In genomic region chr15:27768731-27769510, GRCh38 we compare ENCODE assay signal across 19 cellular contexts.
DNase-seq lines count a peak whose midpoint lies in the region; ATAC-seq, FAIRE-seq and TF ChIP-seq lines count a peak whose summit lies in the region.
"Had no signal": no experiment of that assay in that cellular context is flagged by ENCODE, and none has a peak within 500 bp of the region (broad histone marks: within the 10 kb centered on the region; RNA-seq: fewer than 3 reads in every experiment).

No MANE protein-coding gene starts in this region.

- H3K23ac ChIP-seq in H1 (ENCODE audit: insufficient read length): no peak overlapping the region
- no peak overlapping the region for H3K23ac ChIP-seq in neuronal stem cell (ENCODE audit: low read depth, low read length, poor library complexity)

- H3K9ac ChIP-seq in H1 (replicated peaks in 1 of 4; ENCODE audit: extremely low read depth in 1 of 4, low read depth in 3 of 4, low read length in 3 of 4) (no peak overlapping the region), neuronal stem cell (ENCODE audit: low read depth, low read length, poor library complexity) (no peak overlapping the region)

- no peaks in the 10 kb centered on the region for H4K20me1 ChIP-seq in H1 (replicated peaks in 1 of 2; ENCODE audit: control insufficient read depth in 1 of 2, insufficient read depth in 2 of 2, low read length in 2 of 2)

- H3K14ac ChIP-seq in H1 (ENCODE audit: insufficient read length) (no peak overlapping the region), neuronal stem cell (ENCODE audit: low read length) (no peak overlapping the region)

- FAIRE-seq in H1 (lab: Jason Lieb, UNC): no peak
- FAIRE-seq: HepG2 had no signal

- H4K8ac ChIP-seq in H1 (ENCODE audit: extremely low read depth, insufficient read depth, low read length): no peak overlapping the region
- H4K8ac ChIP-seq in neuronal stem cell (ENCODE audit: low read depth, low read length): no peak overlapping the region

- H2BK20ac ChIP-seq in H1 (ENCODE audit: low read length): 0 out of 2 replicates have a peak overlapping the region, but pooled peaks have one; percentile 48

- no peak overlapping the region for H3K56ac ChIP-seq in H1 (replicated peaks; ENCODE audit: insufficient read length, low read depth, low read length)

- DNase-seq in NCI-H510A (lab: John Stamatoyannopoulos, UW) (peak; percentile 41), H1 (ENCODE audit: low read depth in 1 of 2, low spot score in 2 of 2) (no peak), neuronal stem cell (ENCODE audit: low spot score) (no peak), mucosa of gallbladder (ENCODE audit: low spot score) (no peak)
- no peak for DNase-seq in CD4-positive, alpha-beta T cell
- DNase-seq: ACHN; AML-193; CD4-positive, CD25-positive, alpha-beta regulatory T cell; DMS153; GF-D8; KG1; NCI-H1105 treated with DMSO at 0.1 percent for 48 hours; NCI-H1694; NCI-H2081 treated with DMSO at 0.1 percent for 48 hours; RPMI8226; SIG-M5 had no signal

- no peaks in the 10 kb centered on the region for H3K23me2 ChIP-seq in H1 (ENCODE audit: low read depth, low read length)

- H3K79me1 ChIP-seq in H1 (ENCODE audit: low read depth, low read length): no peaks in the 10 kb centered on the region
- H3K79me1 ChIP-seq in neuronal stem cell (ENCODE audit: low read depth, low read length): no peaks in the 10 kb centered on the region

- H3K27me3 Mint-ChIP-seq in CD4-positive, alpha-beta T cell: no peaks in the 10 kb centered on the region
- H3K27me3 Mint-ChIP-seq: CD4-positive, CD25-positive, alpha-beta regulatory T cell had no signal

- H3K27me3 ChIP-seq in H1 (replicated peaks in 1 of 4; ENCODE audit: control insufficient read depth in 3 of 4, extremely low read depth in 1 of 4, insufficient read depth in 3 of 4, low read length in 3 of 4): no peaks in the 10 kb centered on the region
- no peaks in the 10 kb centered on the region for H3K27me3 ChIP-seq in neuronal stem cell (ENCODE audit: control insufficient read depth in 3 of 3, insufficient read depth in 3 of 3, low read depth in 1 of 3, low read length in 3 of 3)
- no peaks in the 10 kb centered on the region for H3K27me3 ChIP-seq in CD4-positive, alpha-beta T cell (ENCODE audit: control insufficient read depth, insufficient read depth, low read length)

- CTCF ChIA-PET in H1 (lab: Charles Lee; ENCODE audit: partially characterized antibody): interaction anchor here (0.9 to 2.1 kb wide), 7 partner anchors 11 to 250 kb away, joined by 3 to 5 read pairs (median 4); no protein-coding TSS in a partner anchor
- CTCF ChIA-PET in CD4-positive, alpha-beta T cell (lab: Charles Lee): no interaction called here

- H2AK5ac ChIP-seq in H1 (ENCODE audit: low read depth, low read length) (no peak overlapping the region), neuronal stem cell (ENCODE audit: low read depth, low read length) (no peak overlapping the region)

- intact Hi-C loops in CD4-positive, alpha-beta T cell (cut with DNase I, micrococcal nuclease): no loop called here

- H3K9me3 Mint-ChIP-seq in CD4-positive, alpha-beta T cell: peaks cover 7% of the 10 kb centered on the region

- no peak overlapping the region for H2BK5ac ChIP-seq in H1 (ENCODE audit: low read depth, low read length)
- no peak overlapping the region for H2BK5ac ChIP-seq in neuronal stem cell (ENCODE audit: low read length)

- H3K4me1 Mint-ChIP-seq in CD4-positive, alpha-beta T cell (ENCODE audit: low read depth): no peaks in the 10 kb centered on the region
- H3K4me1 Mint-ChIP-seq: CD4-positive, CD25-positive, alpha-beta regulatory T cell had no signal

- no peaks in the 10 kb centered on the region for H3K79me2 ChIP-seq in H1 (ENCODE audit: control insufficient read depth in 1 of 2, insufficient read depth in 2 of 2, low read length in 2 of 2)

- no peak overlapping the region for H3K4me3 ChIP-seq in H1 (ENCODE audit: extremely low read depth in 1 of 4, insufficient read depth in 2 of 4, low read depth in 3 of 4, low read length in 4 of 4)
- H3K4me3 ChIP-seq in neuronal stem cell (ENCODE audit: low read length in 2 of 2): no peak overlapping the region

- H2BK120ac ChIP-seq in H1 (replicated peaks; ENCODE audit: low read depth, low read length) (no peak overlapping the region), neuronal stem cell (ENCODE audit: low read depth, low read length) (no peak overlapping the region)

- peaks cover 7 to 10% of the 10 kb centered on the region in 2 experiments; a peak in 3 of 4 replicates for H3K9me3 ChIP-seq in H1 (ENCODE audit: insufficient read depth in 2 of 2, low read depth in 1 of 2, low read length in 1 of 2)
- H3K9me3 ChIP-seq in neuronal stem cell (replicated peaks in 1 of 2; ENCODE audit: control insufficient read depth in 2 of 2, insufficient read depth in 1 of 2, low read depth in 1 of 2, low read length in 2 of 2): peaks cover 0 to 4% of the 10 kb centered on the region in 2 donors
- peaks cover 3% of the 10 kb centered on the region for H3K9me3 ChIP-seq in CD4-positive, alpha-beta T cell (ENCODE audit: control insufficient read depth, low read length)

- H3K27ac ChIP-seq in H1 (ENCODE audit: low read depth, low read length) (no peak overlapping the region), neuronal stem cell (replicated peaks; ENCODE audit: low read length) (no peak overlapping the region)
- no peak overlapping the region for H3K27ac ChIP-seq in CD4-positive, alpha-beta T cell (ENCODE audit: low read depth, low read length)

- no peak for TF ChIP-seq RAD21 in H1 (IDR thresholded peaks at IDR 0.05 in 1 of 2, conservative IDR thresholded peaks at IDR 0.05 in 1 of 2; ENCODE audit: low read depth in 2 of 2, low read length in 2 of 2)

- H3K4me2 ChIP-seq in H1 (ENCODE audit: insufficient read depth in 1 of 2, low read depth in 2 of 2, low read length in 2 of 2): peak overlapping the region in 1 of 2 experiments; percentile 24; a peak in 1 of 4 replicates
- H3K4me2 ChIP-seq in neuronal stem cell (ENCODE audit: insufficient read depth, low read length, poor library complexity, severe bottlenecking): no peak overlapping the region

- no peaks in the 10 kb centered on the region for H3K36me3 Mint-ChIP-seq in CD4-positive, alpha-beta T cell (ENCODE audit: low read depth)
- H3K36me3 Mint-ChIP-seq: CD4-positive, CD25-positive, alpha-beta regulatory T cell had no signal

- no peak for TF ChIP-seq CTCF in H1 (IDR thresholded peaks at IDR 0.05; ENCODE audit: control extremely low read depth in 1 of 3, insufficient read depth in 1 of 3, low read depth in 1 of 3, low read length in 3 of 3)
- TF ChIP-seq CTCF in CD4-positive, alpha-beta T cell (IDR thresholded peaks at IDR 0.05): no peak

- no peak overlapping the region for H3K18ac ChIP-seq in H1 (ENCODE audit: extremely low read depth, low read length)
- peak overlapping the region; percentile 12 for H3K18ac ChIP-seq in neuronal stem cell (ENCODE audit: low read length)

- TF ChIP-seq EP300 in H1 (IDR thresholded peaks at IDR 0.05; ENCODE audit: borderline replicate concordance in 1 of 2, low read depth in 2 of 2, low read length in 2 of 2): no peak

- no peak for ATAC-seq in HG03280 (IDR thresholded peaks at IDR 0.05; ENCODE audit: unreplicated experiment)
- ATAC-seq in CD4-positive, alpha-beta T cell (ENCODE audit: poor library complexity): no peak
- ATAC-seq in HG02938 (IDR thresholded peaks at IDR 0.05; ENCODE audit: unreplicated experiment): no peak
- ATAC-seq: HepG2 had no signal

- no peak overlapping the region for H4K5ac ChIP-seq in H1 (ENCODE audit: insufficient read length, low read depth, low read length)

- 87% methylated on average over 24 of the region's 24 CpGs; no CpG with 5 or more reads in 1 of the 2 experiments for WGBS in H1 (ENCODE audit: extremely low coverage in 1 of 2, insufficient coverage in 1 of 2, insufficient read length in 1 of 2, insufficient replicate concordance in 2 of 2, low coverage in 1 of 2, low lambda C conversion rate in 2 of 2, missing lambda C conversion rate in 1 of 2), 2 experiments
- WGBS in neuronal stem cell (ENCODE audit: extremely low coverage in 2 of 2, insufficient read length in 2 of 2, insufficient replicate concordance in 1 of 2), 2 donors: no CpG with 5 or more reads among the region's 24 CpGs

- H3K4ac ChIP-seq in H1 (replicated peaks; ENCODE audit: insufficient read length, low read depth, low read length) (no peak overlapping the region), neuronal stem cell (ENCODE audit: low read length) (no peak overlapping the region)

- H3K4me3 Mint-ChIP-seq in CD4-positive, alpha-beta T cell: no peak overlapping the region
- H3K4me3 Mint-ChIP-seq: CD4-positive, CD25-positive, alpha-beta regulatory T cell had no signal

- H2BK15ac ChIP-seq in H1 (ENCODE audit: low read length) (no peak overlapping the region), neuronal stem cell (ENCODE audit: low read length) (no peak overlapping the region)

- POLR2A ChIA-PET in H1 (lab: Charles Lee; ENCODE audit: partially characterized antibody): no interaction called here
- POLR2A ChIA-PET in CD4-positive, alpha-beta T cell (lab: Charles Lee): no interaction called here

- H2AFZ ChIP-seq in H1 (ENCODE audit: low read length): 0 out of 2 replicates have a peak overlapping the region, but pooled peaks have one; percentile 5
- H2AFZ ChIP-seq in neuronal stem cell (ENCODE audit: low read length): peak overlapping the region; percentile 22

- no peaks in the 10 kb centered on the region for H3K36me3 ChIP-seq in H1 (ENCODE audit: control insufficient read depth in 2 of 4, insufficient read depth in 4 of 4, low read length in 3 of 4)
- H3K36me3 ChIP-seq in neuronal stem cell (replicated peaks in 1 of 2; ENCODE audit: control insufficient read depth in 2 of 2, insufficient read depth in 2 of 2, low read length in 2 of 2): no peaks in the 10 kb centered on the region

- no peak overlapping the region for H3K27ac Mint-ChIP-seq in CD4-positive, alpha-beta T cell
- H3K27ac Mint-ChIP-seq: CD4-positive, CD25-positive, alpha-beta regulatory T cell had no signal

- H4K91ac ChIP-seq in H1 (replicated peaks; ENCODE audit: insufficient read length, low read length) (no peak overlapping the region), neuronal stem cell (ENCODE audit: low read depth, low read length, poor library complexity) (no peak overlapping the region)

- peaks cover 2 to 7% (median 4%) of the 10 kb centered on the region in 4 experiments for H3K4me1 ChIP-seq in H1 (replicated peaks in 1 of 4; ENCODE audit: control insufficient read depth in 3 of 4, insufficient read depth in 4 of 4, low read length in 3 of 4)
- H3K4me1 ChIP-seq in neuronal stem cell (ENCODE audit: control insufficient read depth in 2 of 2, insufficient read depth in 1 of 2, low read depth in 1 of 2, low read length in 2 of 2): peaks cover 0 to 5% of the 10 kb centered on the region in 2 donors

- no peak for TF ChIP-seq POLR2A in H1 (IDR thresholded peaks at IDR 0.05; ENCODE audit: control extremely low read depth in 1 of 2, low read depth in 2 of 2, low read length in 2 of 2)

- H2BK12ac ChIP-seq in H1 (ENCODE audit: low read depth, low read length) (peak overlapping the region; percentile 62), neuronal stem cell (ENCODE audit: low read length) (no peak overlapping the region)

TF ChIP-seq in H1, 55 proteins besides CTCF, POLR2A, EP300 and RAD21 (continues in another document):
- TF ChIP-seq, protein P1, sequence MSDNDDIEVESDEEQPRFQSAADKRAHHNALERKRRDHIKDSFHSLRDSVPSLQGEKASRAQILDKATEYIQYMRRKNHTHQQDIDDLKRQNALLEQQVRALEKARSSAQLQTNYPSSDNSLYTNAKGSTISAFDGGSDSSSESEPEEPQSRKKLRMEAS (IDR thresholded peaks at IDR 0.05): no peak
- no peak for TF ChIP-seq KDM4A (IDR thresholded peaks at IDR 0.05; ENCODE audit: low read depth, low read length, severe bottlenecking)
